Comparison of ENCODE assay signal across 12 cellular contexts in genomic region chr10:52571018-52571417, GRCh38.
"Had no signal": no experiment of that assay in that cellular context is flagged by ENCODE, and none has a peak within 500 bp of the region (broad histone marks: within the 10 kb centered on the region; RNA-seq: fewer than 3 reads in every experiment).

No MANE protein-coding gene starts in this region.

- H3K27me3 ChIP-seq: ascending aorta, gastrocnemius medialis, left lung had no signal

- H3K27ac ChIP-seq: ascending aorta, dorsolateral prefrontal cortex, gastrocnemius medialis, left lung, pancreas had no signal

- H3K27me3 Mint-ChIP-seq: activated CD8-positive, alpha-beta memory T cell treated with anti-CD3 and anti-CD28 coated beads, Interleukin-2, amount 10 ng/mL, durations not matched to agents 7 days and 5 days had no signal

- H3K9me3 ChIP-seq: ascending aorta, gastrocnemius medialis, left lung, pancreas had no signal

- H3K36me3 ChIP-seq: ascending aorta, gastrocnemius medialis, left lung, pancreas had no signal

- H3K9me3 Mint-ChIP-seq: nephron progenitor cell had no signal

- H3K36me3 Mint-ChIP-seq: activated CD8-positive, alpha-beta memory T cell treated with anti-CD3 and anti-CD28 coated beads, Interleukin-2, amount 10 ng/mL, durations not matched to agents 7 days and 5 days had no signal

- H3K27ac Mint-ChIP-seq: activated CD8-positive, alpha-beta memory T cell treated with anti-CD3 and anti-CD28 coated beads, Interleukin-2, amount 10 ng/mL, durations not matched to agents 7 days and 5 days; nephron progenitor cell had no signal

- ATAC-seq: activated CD8-positive, alpha-beta memory T cell treated with anti-CD3 and anti-CD28 coated beads, Interleukin-2, amount 10 ng/mL, durations not matched to agents 7 days and 5 days; gastrocnemius medialis; left lung; pancreas had no signal

- H3K4me3 ChIP-seq: ascending aorta, dorsolateral prefrontal cortex, gastrocnemius medialis, left lung, pancreas had no signal

- DNase-seq: activated CD4-positive, alpha-beta T cell treated with anti-CD3 and anti-CD28 coated beads for 1 hour; activated CD4-positive, alpha-beta T cell treated with anti-CD3 and anti-CD28 coated beads, Interleukin-2, amount 50 U/mL, for 48 hours; activated CD8-positive, alpha-beta memory T cell treated with anti-CD3 and anti-CD28 coated beads, Interleukin-2, amount 10 ng/mL, durations not matched to agents 7 days and 5 days; activated gamma-delta T cell treated with Interleukin-2 at 50 U/mL for 16 hours; activated T-cell treated with anti-CD3 and anti-CD28 coated beads, Interleukin-2, amount 50 U/mL, for 48 hours; dorsolateral prefrontal cortex; gastrocnemius medialis; left lung; nephron progenitor cell; pancreas; T-helper 9 cell had no signal

- H3K4me1 Mint-ChIP-seq: activated CD8-positive, alpha-beta memory T cell treated with anti-CD3 and anti-CD28 coated beads, Interleukin-2, amount 10 ng/mL, durations not matched to agents 7 days and 5 days had no signal

- H3K4me3 Mint-ChIP-seq: activated CD8-positive, alpha-beta memory T cell treated with anti-CD3 and anti-CD28 coated beads, Interleukin-2, amount 10 ng/mL, durations not matched to agents 7 days and 5 days; nephron progenitor cell had no signal

- H3K4me1 ChIP-seq: ascending aorta, gastrocnemius medialis, left lung, pancreas had no signal
